ENCODE assay signal across 11 cellular contexts in genomic region chr12:32568241-32568640, GRCh38.
DNase-seq lines count a peak whose midpoint lies in the region; ATAC-seq, FAIRE-seq and TF ChIP-seq lines count a peak whose summit lies in the region.
"Had no signal": no experiment of that assay in that cellular context is flagged by ENCODE, and none has a peak within 500 bp of the region (broad histone marks: within the 10 kb centered on the region; RNA-seq: fewer than 3 reads in every experiment).

No MANE protein-coding gene starts in this region.

- TF ChIP-seq CTCF in body of pancreas (IDR thresholded peaks at IDR 0.05) (no peak), vagina (IDR thresholded peaks at IDR 0.05) (no peak)

- H3K4me1 ChIP-seq in body of pancreas, result peaks cover 36% of the 10 kb centered on the region
- H3K4me1 ChIP-seq in vagina, result peaks cover 23% of the 10 kb centered on the region

- H3K27me3 ChIP-seq in body of pancreas (no peaks in the 10 kb centered on the region), vagina (no peaks in the 10 kb centered on the region)

- FAIRE-seq in islet of Langerhans (lab: Jason Lieb, UNC), result peak; percentile 94

- DNase-seq in NCI-H1417 (lab: John Stamatoyannopoulos, UW) (peak in 2 of 3 experiments; percentile 18 to 83), NCI-H1417 treated with DMSO at 0.1 percent for 48 hours (lab: John Stamatoyannopoulos, UW) (no peak), body of pancreas (no peak), vagina (ENCODE audit: extremely low spot score in 2 of 2) (no peak), islet precursor cell (no peak), AML-193 (lab: John Stamatoyannopoulos, UW) (no peak)
- DNase-seq: activated CD8-positive, alpha-beta memory T cell treated with anti-CD3 and anti-CD28 coated beads, Interleukin-2, amount 50 U/mL, for 48 hours; NK-92 treated with Interleukin-12 subunit alpha and Interleukin-12 subunit beta, amount 100 ng/mL, for 24 hours; stimulated activated CD4-positive, alpha-beta T cell treated with anti-CD3 and anti-CD28 coated beads, Interleukin-2, amount 100 ng/mL, for 24 hours had no signal

- ATAC-seq in body of pancreas (peak; percentile 47), GM18909 (IDR thresholded peaks at IDR 0.05; ENCODE audit: poor library complexity, unreplicated experiment) (no peak)

- H3K36me3 ChIP-seq in body of pancreas (replicated peaks in 1 of 2; ENCODE audit: insufficient read depth in 1 of 2, low read depth in 2 of 2) (peaks cover 0 to 3% of the 10 kb centered on the region in 2 donors), vagina (no peaks in the 10 kb centered on the region)

- WGBS in body of pancreas, 2 donors, result 54 to 65% methylated on average over 1 of the region's 1 CpG

- H3K4me3 ChIP-seq in body of pancreas (no peak overlapping the region), vagina (no peak overlapping the region)

- H3K9me3 ChIP-seq in body of pancreas (peaks cover 0 to 3% (median 0%) of the 10 kb centered on the region in 3 donors), vagina (no peaks in the 10 kb centered on the region)

- no peak for TF ChIP-seq POLR2A in body of pancreas (IDR thresholded peaks at IDR 0.05)
- no peak for TF ChIP-seq POLR2A in vagina (IDR thresholded peaks at IDR 0.05)

- intact Hi-C loops in body of pancreas (cut with DNase I) (no loop called here), vagina (cut with DNase I) (no loop called here)

- H3K27ac ChIP-seq in body of pancreas (peak overlapping the region in 2 of 4 donors; percentile 34 to 39), vagina (peak overlapping the region; percentile 40)

Comparison
In these comparisons a context has a peak if more than half of its experiments do, and no peak if none do; other contexts are left out.
1. DNase-seq: peak in NCI-H1417 (2 of 3); none in NCI-H1417 treated with DMSO at 0.1 percent for 48 hours (single experiment), body of pancreas (0 of 4), vagina (0 of 2), islet precursor cell (single experiment) and AML-193 (0 of 2).